9 cellular contexts compared by ENCODE assay signal in the genomic region with DNA sequence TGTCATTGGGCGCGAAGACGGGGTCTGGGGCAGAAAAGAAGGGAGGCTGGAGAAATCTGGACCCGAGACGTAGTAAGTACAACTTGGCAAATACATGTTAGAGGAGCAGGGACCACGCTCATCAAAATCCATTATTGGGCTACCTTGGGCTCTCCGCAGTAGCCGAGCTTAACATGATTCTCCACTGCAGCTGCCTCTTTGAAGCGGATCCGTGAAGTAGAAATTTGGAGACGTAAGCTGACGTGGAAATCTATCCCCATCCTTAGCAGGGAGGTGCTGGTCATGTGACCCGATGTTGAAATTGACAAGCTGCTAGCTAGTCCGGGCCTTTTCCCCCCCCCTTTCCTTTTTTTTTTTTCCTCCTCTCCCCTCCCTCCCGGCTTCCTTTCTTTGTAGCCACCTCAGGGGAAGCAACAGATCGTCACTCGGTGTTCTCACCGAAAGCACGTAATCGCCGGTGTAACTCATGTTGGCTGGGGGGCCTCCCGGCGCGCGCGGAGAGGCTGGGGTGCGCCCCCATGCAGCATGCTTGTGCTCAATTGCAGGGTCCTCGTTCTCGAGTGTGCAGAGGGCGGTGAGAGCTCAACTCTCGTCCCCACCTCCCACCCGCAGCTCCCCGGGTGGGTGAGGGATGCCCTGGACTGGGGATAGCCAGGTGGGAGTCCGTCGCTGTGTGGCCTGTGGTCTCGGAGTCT. TPM values are rescaled to one million over a fixed set of nuclear protein-coding genes. Genes with fewer than 3 reads are reported as not detected.
A peak's percentile ranks its signal among the peaks of the same experiment; 100 is the strongest.
DNase-seq lines count a peak whose midpoint lies in the region; ATAC-seq, FAIRE-seq and TF ChIP-seq lines count a peak whose summit lies in the region.
"Had no signal": no experiment of that assay in that cellular context is flagged by ENCODE, and none has a peak within 500 bp of the region (broad histone marks: within the 10 kb centered on the region; RNA-seq: fewer than 3 reads in every experiment).

Gene HOXA11 (minus strand): TSS at position 220 of the 695 bp plus-strand sequence. CDS start 88 bp downstream, at position 132.

- POLR2A ChIA-PET in CD8-positive, alpha-beta T cell (lab: Charles Lee), result no interaction called here
- POLR2A ChIA-PET in HepG2 (lab: Yijun Ruan, JAX), result interaction anchor here (0.6 kb wide), 1 partner anchor 11 kb away, joined by 3 read pairs; no protein-coding TSS in a partner anchor

- peaks cover 57% of the 10 kb centered on the region for H3K4me1 Mint-ChIP-seq in CD8-positive, alpha-beta T cell (ENCODE audit: low read depth)
- H3K4me1 Mint-ChIP-seq in activated T-helper 17 cell treated with anti-CD3 and anti-CD28 coated beads, Interleukin-2, amount 50 U/mL, for 72 hours, result peaks cover 16% of the 10 kb centered on the region
- H3K4me1 Mint-ChIP-seq in type B pancreatic cell (ENCODE audit: unreplicated experiment), result peaks cover 15% of the 10 kb centered on the region

- no peak within 1 kb of the TSS for H3K27ac Mint-ChIP-seq in CD8-positive, alpha-beta T cell
- H3K27ac Mint-ChIP-seq in activated T-helper 17 cell treated with anti-CD3 and anti-CD28 coated beads, Interleukin-2, amount 50 U/mL, for 72 hours, result no peak within 1 kb of the TSS
- H3K27ac Mint-ChIP-seq in type B pancreatic cell, result peak within 1 kb of the TSS; percentile 51

- H3K9me3 Mint-ChIP-seq in CD8-positive, alpha-beta T cell, result no peaks in the 10 kb centered on the region
- H3K9me3 Mint-ChIP-seq in activated T-helper 17 cell treated with anti-CD3 and anti-CD28 coated beads, Interleukin-2, amount 50 U/mL, for 72 hours, result no peaks in the 10 kb centered on the region
- no peaks in the 10 kb centered on the region for H3K9me3 Mint-ChIP-seq in type B pancreatic cell

- no TSS peak for BruUV-seq in HepG2 (replicated peaks; lab: Mats Ljungman, UMichigan)

- H3K9ac ChIP-seq in HUES6 (ENCODE audit: low read length) (peak within 1 kb of the TSS; percentile 54), HepG2 (ENCODE audit: insufficient read depth, low read depth, low read length) (no peak within 1 kb of the TSS)

- no peaks in the 10 kb centered on the region for H3K9me3 ChIP-seq in CD8-positive, alpha-beta T cell (ENCODE audit: low read length)
- no peaks in the 10 kb centered on the region for H3K9me3 ChIP-seq in HUES6 (ENCODE audit: control insufficient read depth, insufficient read depth, low read depth, low read length)
- H3K9me3 ChIP-seq in HepG2 (ENCODE audit: low read length), result no peaks in the 10 kb centered on the region
- H3K9me3 ChIP-seq: pancreas had no signal

- H3K27ac ChIP-seq in CD8-positive, alpha-beta T cell (ENCODE audit: low read depth, low read length), result no peak within 1 kb of the TSS
- H3K27ac ChIP-seq in HUES6 (ENCODE audit: low read depth, low read length) (no peak within 1 kb of the TSS), HepG2 (ENCODE audit: extremely low read length, insufficient read depth, low read length) (no peak within 1 kb of the TSS)
- H3K27ac ChIP-seq: pancreas had no signal

- peaks cover 89% of the 10 kb centered on the region for H3K27me3 ChIP-seq in CD8-positive, alpha-beta T cell (ENCODE audit: insufficient read depth, low read length)
- H3K27me3 ChIP-seq in HUES6 (ENCODE audit: control insufficient read depth, insufficient read depth, low read length), result peaks cover 100% of the 10 kb centered on the region
- H3K27me3 ChIP-seq in HepG2 (ENCODE audit: control insufficient read depth in 1 of 2, insufficient read depth in 2 of 2, low read length in 2 of 2), result peaks cover 34 to 96% of the 10 kb centered on the region in 2 experiments

- peaks cover 80% of the 10 kb centered on the region for H3K27me3 Mint-ChIP-seq in CD8-positive, alpha-beta T cell (ENCODE audit: low read depth)
- peaks cover 59% of the 10 kb centered on the region for H3K27me3 Mint-ChIP-seq in activated T-helper 17 cell treated with anti-CD3 and anti-CD28 coated beads, Interleukin-2, amount 50 U/mL, for 72 hours
- peaks cover 99% of the 10 kb centered on the region for H3K27me3 Mint-ChIP-seq in type B pancreatic cell

- TF ChIP-seq CTCF in CD8-positive, alpha-beta T cell (IDR thresholded peaks at IDR 0.05), result no peak
- TF ChIP-seq CTCF in HepG2 (CRISPR knock-in tag; IDR thresholded peaks at IDR 0.05), result no peak
- no peak for TF ChIP-seq CTCF in type B pancreatic cell (conservative IDR thresholded peaks at IDR 0.05)

- H3K4me3 ChIP-seq in CD8-positive, alpha-beta T cell (ENCODE audit: low read depth, low read length), result peak within 1 kb of the TSS; percentile 40
- H3K4me3 ChIP-seq in HUES6 (ENCODE audit: low read depth, low read length) (peak within 1 kb of the TSS; percentile 43), HepG2 (replicated peaks in 1 of 3; ENCODE audit: insufficient read depth in 1 of 3, low read depth in 2 of 3, low read length in 3 of 3) (peak within 1 kb of the TSS; percentile 52 to 67 (median 64))

- TF ChIP-seq POLR2A in HepG2 (IDR thresholded peaks at IDR 0.05; ENCODE audit: insufficient read depth in 1 of 2, low read depth in 2 of 2, low read length in 2 of 2), result no peak

- H3K79me2 ChIP-seq in HepG2 (ENCODE audit: insufficient read depth, low read length), result no peaks in the 10 kb centered on the region

- FAIRE-seq in HepG2 (lab: Jason Lieb, UNC), result no peak
- FAIRE-seq: pancreas had no signal

- DNase-seq in CD8-positive, alpha-beta T cell, result peak in 1 of 7 experiments; percentile 56
- no peak for DNase-seq in HepG2 (ENCODE audit: low spot score)
- peak; percentile 66 for DNase-seq in type B pancreatic cell (ENCODE audit: extremely low spot score, unreplicated experiment)
- no peak for DNase-seq in mucosa of gallbladder (ENCODE audit: low spot score)

- peak within 1 kb of the TSS; percentile 84 for H3K4me2 ChIP-seq in HepG2 (ENCODE audit: low read depth, low read length)

- TF ChIP-seq EP300 in HepG2 (IDR thresholded peaks at IDR 0.05; ENCODE audit: low read depth in 2 of 2, low read length in 2 of 2) (no peak), HepG2 (CRISPR knock-in tag; IDR thresholded peaks at IDR 0.05; ENCODE audit: borderline replicate concordance) (no peak)

- intact Hi-C loops in CD8-positive, alpha-beta T cell (cut with DNase I, micrococcal nuclease), result loop anchor here (2.0 to 5.0 kb wide), 3 partner anchors 16 to 1323 kb away; partner anchors contain the start of gene HOXA3 (in 1 of the 2)
- intact Hi-C loops in HepG2 (cut with micrococcal nuclease; ENCODE audit: unreplicated experiment), result no loop called here

- H4K20me1 ChIP-seq in HepG2 (ENCODE audit: insufficient read depth, low read length), result peaks cover 6% of the 10 kb centered on the region; the same call in 1 of the 2 replicates

- 28% methylated on average over 26 of the region's 36 CpGs for WGBS in HepG2 (ENCODE audit: low lambda C conversion rate)

- CTCF ChIA-PET in CD8-positive, alpha-beta T cell (lab: Charles Lee), result interaction anchor here (0.5 to 2.7 kb wide), 5 partner anchors 9 to 98 kb away, joined by 3 to 17 read pairs (median 3); no protein-coding TSS in a partner anchor
- CTCF ChIA-PET in HepG2 (lab: Yijun Ruan, JAX; ENCODE audit: low intra/inter-chr PET ratio, low total read pairs), result no interaction called here

- no peaks in the 10 kb centered on the region for H3K36me3 ChIP-seq in CD8-positive, alpha-beta T cell (ENCODE audit: insufficient read depth, low read length)
- H3K36me3 ChIP-seq in HUES6 (ENCODE audit: control insufficient read depth, insufficient read depth, low read length) (no peaks in the 10 kb centered on the region), HepG2 (replicated peaks in 1 of 2; ENCODE audit: control insufficient read depth in 1 of 2, insufficient read depth in 2 of 2, low read length in 2 of 2) (no peaks in the 10 kb centered on the region)
- H3K36me3 ChIP-seq: pancreas had no signal

- no peak within 1 kb of the TSS for H2AFZ ChIP-seq in HepG2 (ENCODE audit: low read length)

- no peak for TF ChIP-seq RAD21 in HepG2 (CRISPR knock-in tag; IDR thresholded peaks at IDR 0.05)

- H3K4me1 ChIP-seq in CD8-positive, alpha-beta T cell (ENCODE audit: insufficient read depth, low read length), result peaks cover 56% of the 10 kb centered on the region
- H3K4me1 ChIP-seq in HUES6 (ENCODE audit: control insufficient read depth, insufficient read depth, low read length) (peaks cover 44% of the 10 kb centered on the region), HepG2 (ENCODE audit: insufficient read depth, low read length) (peaks cover 40% of the 10 kb centered on the region)

- no peaks in the 10 kb centered on the region for H3K36me3 Mint-ChIP-seq in CD8-positive, alpha-beta T cell
- H3K36me3 Mint-ChIP-seq in activated T-helper 17 cell treated with anti-CD3 and anti-CD28 coated beads, Interleukin-2, amount 50 U/mL, for 72 hours (ENCODE audit: low read depth), result peaks cover 24% of the 10 kb centered on the region
- no peaks in the 10 kb centered on the region for H3K36me3 Mint-ChIP-seq in type B pancreatic cell

- peak; percentile 34 for ATAC-seq in CD8-positive, alpha-beta T cell
- peak; percentile 23 for ATAC-seq in activated T-helper 17 cell treated with anti-CD3 and anti-CD28 coated beads, Interleukin-2, amount 50 U/mL, for 72 hours (replicated peaks)
- ATAC-seq in HepG2 (no peak), HG03135 (IDR thresholded peaks at IDR 0.05; ENCODE audit: unreplicated experiment) (no peak), GM21619 (IDR thresholded peaks at IDR 0.05; ENCODE audit: unreplicated experiment) (no peak)

- in situ Hi-C loops in HepG2 (cut with HindIII; ENCODE audit: extremely low pct_ligation_motif_present, low pct_unique_long_range_greater_than_20kb), result no loop called here

- peak within 1 kb of the TSS; percentile 76 for H3K4me3 Mint-ChIP-seq in CD8-positive, alpha-beta T cell
- H3K4me3 Mint-ChIP-seq in activated T-helper 17 cell treated with anti-CD3 and anti-CD28 coated beads, Interleukin-2, amount 50 U/mL, for 72 hours, result peak within 1 kb of the TSS; percentile 77
- H3K4me3 Mint-ChIP-seq in type B pancreatic cell, result peak within 1 kb of the TSS; percentile 81

RNA-seq across cellular contexts. Expression of gene HOXA11, which starts in this region (rescaled TPM):
- not detected for total RNA-seq in CD8-positive, alpha-beta T cell
- total RNA-seq in activated T-helper 17 cell treated with anti-CD3 and anti-CD28 coated beads, Interleukin-2, amount 50 U/mL, for 72 hours, result not detected
- not detected in 2 replicates for total RNA-seq in HepG2 (2016; rRNA removed; fragmentation: Illumina TruSeq; extraction: Trizol)
- total RNA-seq in HepG2 (2016; cell fraction: cytosol; rRNA removed; fragmentation: Illumina TruSeq; extraction: Trizol; ENCODE audit: low read depth), result not detected in 2 replicates
- not detected in 2 replicates for total RNA-seq in HepG2 (2016; cell fraction: insoluble cytoplasmic fraction; rRNA removed; fragmentation: Illumina TruSeq; extraction: Trizol)
- total RNA-seq in HepG2 (2016; cell fraction: membrane; rRNA removed; fragmentation: Illumina TruSeq; extraction: Trizol), result not detected in 2 replicates
- total RNA-seq in HepG2 (2016; cell fraction: nucleus; rRNA removed; fragmentation: Illumina TruSeq; extraction: Trizol), result not detected in 2 replicates
- polyA plus RNA-seq in HepG2 (2011; rRNA removed), result 0.04 TPM in 1 of 2 replicates, not detected in the other
- polyA plus RNA-seq in HepG2 (2011; cell fraction: cytosol; rRNA removed), result not detected in 2 replicates
- not detected in 2 replicates for polyA plus RNA-seq in HepG2 (2011; cell fraction: nucleus; rRNA removed)
- polyA plus RNA-seq in HepG2 (2012), result not detected in 2 replicates
- not detected in 2 replicates for polyA plus RNA-seq in HepG2 (2016; cell fraction: cytosol; fragmentation: Illumina TruSeq; extraction: Trizol; ENCODE audit: low read depth)
- not detected in 2 replicates for polyA plus RNA-seq in HepG2 (2016; cell fraction: insoluble cytoplasmic fraction; fragmentation: Illumina TruSeq; extraction: Trizol; ENCODE audit: low read depth)
- polyA plus RNA-seq in HepG2 (2016; cell fraction: membrane; fragmentation: Illumina TruSeq; extraction: Trizol; ENCODE audit: low read depth), result not detected in 2 replicates
- not detected in 2 replicates for polyA plus RNA-seq in HepG2 (2016; cell fraction: nucleus; fragmentation: Illumina TruSeq; extraction: Trizol; ENCODE audit: insufficient read depth, low read depth)
- polyA minus RNA-seq in HepG2 (2011; rRNA and poly(A)+ RNA removed; ENCODE audit: low replicate concordance), result 2.9 TPM in 1 of 2 replicates, not detected in the other
- not detected in 2 replicates for polyA minus RNA-seq in HepG2 (2011; cell fraction: cytosol; rRNA and poly(A)+ RNA removed)
- not detected in 2 replicates for polyA minus RNA-seq in HepG2 (2011; cell fraction: nucleus; rRNA and poly(A)+ RNA removed)
- total RNA-seq in type B pancreatic cell (ENCODE audit: low replicate concordance), result 1.2 TPM in 1 of 2 replicates, not detected in the other
- total RNA-seq in mucosa of gallbladder, result not detected
- total RNA-seq: pancreas had no signal
- polyA plus RNA-seq: pancreas had no signal

Comparison
In these comparisons a context has a peak if more than half of its experiments do, and no peak if none do; other contexts are left out.
1. Peak in ATAC-seq and H3K4me3 ChIP-seq in CD8-positive, alpha-beta T cell; RNA of the gene not detected or under 1 TPM.
2. Peak in ATAC-seq in activated T-helper 17 cell treated with anti-CD3 and anti-CD28 coated beads, Interleukin-2, amount 50 U/mL, for 72 hours; RNA of the gene not detected or under 1 TPM.